ENCODE assay signal across 21 cellular contexts in genomic region chr4:36709986-36710385, GRCh38.
"Had no signal": no experiment of that assay in that cellular context is flagged by ENCODE, and none has a peak within 500 bp of the region (broad histone marks: within the 10 kb centered on the region; RNA-seq: fewer than 3 reads in every experiment).

No MANE protein-coding gene starts in this region.

- FAIRE-seq: frontal cortex, islet of Langerhans had no signal

- ATAC-seq: heart right ventricle; mucosa of descending colon; naive thymus-derived CD8-positive, alpha-beta T cell; psoas muscle; stimulated activated naive B cell treated with anti-CD40 and anti-IgM and Interleukin-4, amounts not matched to agents 10 μg/mL and 1 μg/mL and 100 μg/mL, for 72 hours had no signal

- H3K36me3 Mint-ChIP-seq: naive thymus-derived CD8-positive, alpha-beta T cell; stimulated activated naive B cell treated with anti-CD40 and anti-IgM and Interleukin-4, amounts not matched to agents 10 μg/mL and 1 μg/mL and 100 μg/mL, for 72 hours had no signal

- H3K4me1 Mint-ChIP-seq: naive thymus-derived CD8-positive, alpha-beta T cell; stimulated activated naive B cell treated with anti-CD40 and anti-IgM and Interleukin-4, amounts not matched to agents 10 μg/mL and 1 μg/mL and 100 μg/mL, for 72 hours had no signal

- H3K4me3 ChIP-seq: coronary artery, heart right ventricle, mucosa of descending colon, psoas muscle, right atrium auricular region, sigmoid colon, skin epidermis, stomach, thoracic aorta, transverse colon had no signal

- H3K36me3 ChIP-seq: heart right ventricle, neutrophil, right atrium auricular region, sigmoid colon, stomach, thoracic aorta, transverse colon had no signal

- H3K27ac Mint-ChIP-seq: naive thymus-derived CD8-positive, alpha-beta T cell; stimulated activated naive B cell treated with anti-CD40 and anti-IgM and Interleukin-4, amounts not matched to agents 10 μg/mL and 1 μg/mL and 100 μg/mL, for 72 hours had no signal

- H3K27me3 ChIP-seq: heart right ventricle, neutrophil, right atrium auricular region, sigmoid colon, stomach, transverse colon had no signal

- H3K4me1 ChIP-seq: heart right ventricle, psoas muscle, right atrium auricular region, sigmoid colon, stomach, transverse colon had no signal

- H3K9me3 ChIP-seq: mucosa of descending colon, neutrophil, psoas muscle, stomach, thoracic aorta, transverse colon had no signal

- H3K4me3 Mint-ChIP-seq: naive thymus-derived CD8-positive, alpha-beta T cell; stimulated activated naive B cell treated with anti-CD40 and anti-IgM and Interleukin-4, amounts not matched to agents 10 μg/mL and 1 μg/mL and 100 μg/mL, for 72 hours had no signal

- H3K27ac ChIP-seq: coronary artery, heart right ventricle, neutrophil, psoas muscle, right atrium auricular region, sigmoid colon, skin epidermis, stomach, thoracic aorta, transverse colon had no signal

- H3K27me3 Mint-ChIP-seq: stimulated activated naive B cell treated with anti-CD40 and anti-IgM and Interleukin-4, amounts not matched to agents 10 μg/mL and 1 μg/mL and 100 μg/mL, for 72 hours had no signal

- DNase-seq: effector CD4-positive, alpha-beta T cell; heart right ventricle; hypothalamus; kidney glomerular epithelial cell; mucosa of descending colon; naive thymus-derived CD8-positive, alpha-beta T cell; psoas muscle; sigmoid colon; stimulated activated CD4-positive, alpha-beta T cell treated with anti-CD3 and anti-CD28 coated beads, Interleukin-2, amount 100 ng/mL, for 24 hours; stimulated activated CD4-positive, alpha-beta T cell treated with anti-CD3 and anti-CD28 coated beads, Interleukin-4, amount 100 ng/mL, for 4 hours; stimulated activated naive B cell treated with anti-CD40 and anti-IgM and Interleukin-4, amounts not matched to agents 10 μg/mL and 1 μg/mL and 100 μg/mL, for 72 hours; stomach; substantia nigra; transverse colon had no signal
